ENCODE assay signal across 26 cellular contexts in genomic region chrX:38435130-38435529, GRCh38.
"Had no signal": no experiment of that assay in that cellular context is flagged by ENCODE, and none has a peak within 500 bp of the region (broad histone marks: within the 10 kb centered on the region; RNA-seq: fewer than 3 reads in every experiment).

No MANE protein-coding gene starts in this region.

- H3K27ac ChIP-seq: left lung, ovary, prostate gland, sigmoid colon, spleen, suprapubic skin, thoracic aorta, tibial artery, upper lobe of right lung had no signal

- H3K4me3 ChIP-seq: left lung, lung, ovary, prostate gland, sigmoid colon, spleen, suprapubic skin, thoracic aorta, tibial artery, upper lobe of right lung had no signal

- FAIRE-seq: keratinocyte, small intestine, urothelium cell line had no signal

- H3K9me3 ChIP-seq: left lung, ovary, prostate gland, sigmoid colon, spleen, suprapubic skin, thoracic aorta, tibial artery, upper lobe of right lung had no signal

- DNase-seq: hippocampal formation; kidney glomerular epithelial cell; left cardiac atrium; left lung; mesendoderm; naive thymus-derived CD4-positive, alpha-beta T cell; ovary; posterior cingulate gyrus; retina; right cardiac atrium; sigmoid colon; small intestine; spleen; stimulated activated CD4-positive, alpha-beta T cell treated with anti-CD3 and anti-CD28 coated beads, Interleukin-4, amount 100 ng/mL, for 24 hours; stimulated activated naive CD4-positive, alpha-beta T cell; tibial artery; trophoblast cell; upper lobe of right lung had no signal

- H3K4me1 ChIP-seq: left lung, prostate gland, sigmoid colon, spleen, suprapubic skin, tibial artery, upper lobe of right lung had no signal

- ATAC-seq: left cardiac atrium; left lung; naive thymus-derived CD4-positive, alpha-beta T cell; natural killer cell treated with Interleukin-12 subunit alpha and Interleukin-12 subunit beta and Interleukin-15 and Interleukin-18, amount 100 ng/mL, for 72 hours; right cardiac atrium; stimulated activated effector memory CD8-positive, alpha-beta T cell treated with anti-CD3 and anti-CD28 coated beads, Interleukin-12 subunit alpha, Interleukin-12 subunit beta, amount 100 ng/mL, for 72 hours; upper lobe of right lung had no signal

- H3K36me3 ChIP-seq: left lung, ovary, prostate gland, sigmoid colon, spleen, suprapubic skin, thoracic aorta, tibial artery, upper lobe of right lung had no signal

- H3K27me3 ChIP-seq: ovary, sigmoid colon, suprapubic skin, tibial artery, upper lobe of right lung had no signal
